Comparison of ENCODE assay signal across 11 cellular contexts in genomic region chr2:238573916-238574315, GRCh38.
"Had no signal": no experiment of that assay in that cellular context is flagged by ENCODE, and none has a peak within 500 bp of the region (broad histone marks: within the 10 kb centered on the region; RNA-seq: fewer than 3 reads in every experiment).

No MANE protein-coding gene starts in this region.

- ATAC-seq: activated T-cell treated with anti-CD3 and anti-CD28 coated beads, Interleukin-2, amount 50 U/mL, for 4 hours had no signal

- DNase-seq: activated effector memory CD4-positive, alpha-beta T cell treated with Interleukin-2 at 50 U/mL for 16 hours; activated naive CD4-positive, alpha-beta T cell treated with anti-CD3 and anti-CD28 coated beads, Interleukin-2, amount 50 U/mL, for 16 hours; activated T-cell treated with anti-CD3 and anti-CD28 coated beads, Interleukin-2, amount 50 U/mL, for 4 hours; caudate nucleus; colonic mucosa; hypothalamus; kidney glomerular epithelial cell; testis had no signal

- H3K27me3 ChIP-seq: colonic mucosa, esophagus muscularis mucosa, right atrium auricular region, testis had no signal

- H3K36me3 ChIP-seq: colonic mucosa, esophagus muscularis mucosa, right atrium auricular region had no signal

- H3K4me2 ChIP-seq: smooth muscle cell had no signal

- H3K4me1 ChIP-seq: colonic mucosa, right atrium auricular region, testis had no signal

- H3K4me3 ChIP-seq: colonic mucosa, esophagus muscularis mucosa, right atrium auricular region, smooth muscle cell, testis had no signal

- H3K9me3 ChIP-seq: colonic mucosa, right atrium auricular region, testis had no signal

- H3K27ac ChIP-seq: colonic mucosa, esophagus muscularis mucosa, right atrium auricular region, testis had no signal
